Comparison of ENCODE assay signal across 11 cellular contexts in the genomic region with DNA sequence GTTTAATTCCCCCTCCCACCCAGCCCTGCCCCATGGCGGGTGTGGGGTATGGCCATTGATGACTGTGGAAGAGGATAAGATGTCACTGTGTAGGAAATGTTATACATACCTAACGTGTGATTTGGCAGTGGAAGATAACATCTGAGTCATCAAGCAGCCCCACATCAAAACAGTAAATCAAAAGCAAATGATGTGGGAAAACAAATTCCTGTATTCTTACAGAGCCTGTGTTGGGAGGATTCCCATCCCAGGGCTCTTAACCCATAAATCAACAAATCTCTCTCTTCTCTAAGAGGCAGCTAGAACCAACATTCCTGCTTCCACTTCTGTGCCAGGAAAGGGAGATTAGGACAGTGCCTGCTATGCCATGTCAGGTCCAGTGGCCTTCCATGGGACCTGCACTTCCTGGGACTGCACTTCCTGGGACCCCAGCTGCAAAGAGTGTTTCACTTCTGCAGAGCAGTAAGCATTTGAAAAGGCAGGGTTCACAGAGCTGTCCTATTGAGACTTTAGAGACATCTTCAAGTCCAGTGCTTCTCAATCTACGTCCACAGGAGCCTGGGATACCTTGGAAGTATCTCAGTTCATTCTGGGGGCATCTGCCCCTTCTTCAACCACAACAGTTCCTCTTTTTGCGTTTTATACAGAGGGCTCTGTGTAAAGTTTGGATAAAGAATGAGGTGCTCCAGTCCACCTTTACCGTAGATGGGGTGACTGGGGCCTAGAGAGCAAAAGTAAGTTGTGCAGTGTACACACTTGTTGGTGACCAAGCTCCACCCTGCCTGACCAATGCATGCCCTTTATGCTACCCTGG. TPM values are rescaled to one million over a fixed set of nuclear protein-coding genes. Genes with fewer than 3 reads are reported as not detected.
DNase-seq lines count a peak whose midpoint lies in the region; FAIRE-seq lines count a peak whose summit lies in the region.
"Had no signal": no experiment of that assay in that cellular context is flagged by ENCODE, and none has a peak within 500 bp of the region (broad histone marks: within the 10 kb centered on the region; RNA-seq: fewer than 3 reads in every experiment).

No MANE protein-coding gene starts in this region.

- in situ Hi-C loops in Caki2 (cut with HindIII; ENCODE audit: low pct_unique_long_range_greater_than_20kb, low sequenced_read_pairs): no loop called here

- no peak for FAIRE-seq in frontal cortex (lab: Jason Lieb, UNC)
- FAIRE-seq: H1 had no signal

- DNase-seq in Caki2 (ENCODE audit: low read depth) (peak; percentile 91), NCI-H446 treated with DMSO at 0.1 percent for 48 hours (lab: John Stamatoyannopoulos, UW) (peak; percentile 28), ecto neural progenitor cell (ENCODE audit: low spot score) (peak; percentile 14), non-pigmented ciliary epithelial cell (ENCODE audit: low read depth) (peak; percentile 93), frontal cortex (ENCODE audit: low spot score in 2 of 2) (no peak), NCI-H345 (lab: John Stamatoyannopoulos, UW) (no peak), SHP77 (lab: John Stamatoyannopoulos, UW) (no peak)
- DNase-seq in activated CD4-positive, alpha-beta T cell treated with anti-CD3 and anti-CD28 coated beads, Interleukin-2, amount 50 U/mL, for 1 hour: no peak
- DNase-seq: MM.1S, T-helper 1 cell had no signal

RNA-seq across cellular contexts. Expression of a gene that starts 45.8 kb away (rescaled TPM):
- 0.06 and 1.5 TPM in 2 replicates for total RNA-seq in Caki2 (2014; rRNA removed; shearing (Covaris generic); ENCODE audit: low replicate concordance)
- 7.7 TPM for total RNA-seq in frontal cortex

Comparison
In these comparisons a context has a peak if more than half of its experiments do, and no peak if none do; other contexts are left out.
1. DNase-seq: peak in Caki2 (single experiment), NCI-H446 treated with DMSO at 0.1 percent for 48 hours (single experiment), ecto neural progenitor cell (single experiment) and non-pigmented ciliary epithelial cell (single experiment); none in frontal cortex (0 of 2), NCI-H345 (single experiment), activated CD4-positive, alpha-beta T cell treated with anti-CD3 and anti-CD28 coated beads, Interleukin-2, amount 50 U/mL, for 1 hour (single experiment) and SHP77 (0 of 2).